Comparison of ENCODE assay signal across 24 cellular contexts in genomic region chrX:39214380-39215126, GRCh38.
DNase-seq lines count a peak whose midpoint lies in the region; ATAC-seq, FAIRE-seq and TF ChIP-seq lines count a peak whose summit lies in the region.
"Had no signal": no experiment of that assay in that cellular context is flagged by ENCODE, and none has a peak within 500 bp of the region (broad histone marks: within the 10 kb centered on the region; RNA-seq: fewer than 3 reads in every experiment).

No MANE protein-coding gene starts in this region.

- TF ChIP-seq RAD21 in GM12878 (IDR thresholded peaks at IDR 0.05; ENCODE audit: insufficient read depth, low read depth, low read length): no peak

- H3K36me3 ChIP-seq in GM12878 (ENCODE audit: control insufficient read depth in 2 of 2, insufficient read depth in 2 of 2, low read length in 1 of 2) (no peaks in the 10 kb centered on the region), mucosa of descending colon (ENCODE audit: low read depth) (no peaks in the 10 kb centered on the region)

- H3K4me2 ChIP-seq in GM12878 (ENCODE audit: control insufficient read depth, insufficient read depth): no peak overlapping the region

- no peak for ATAC-seq in GM12878
- no peak for ATAC-seq in mucosa of descending colon

- RAD21 ChIA-PET in GM12878 (lab: Charles Lee; ENCODE audit: unreplicated experiment): interaction anchor here (0.8 kb wide), 1 partner anchor 18 kb away, joined by 5 read pairs; no protein-coding TSS in a partner anchor

- TF ChIP-seq POLR2A in GM12878 (IDR thresholded peaks at IDR 0.05; ENCODE audit: low read depth, low read length): no peak

- no peak overlapping the region for H3K27ac ChIP-seq in GM12878 (ENCODE audit: control insufficient read depth, insufficient read depth)
- H3K27ac ChIP-seq: HL-60 had no signal

- no peak for FAIRE-seq in GM12878 (lab: Jason Lieb, UNC)
- FAIRE-seq: G401.6 had no signal

- no TSS peak for BruUV-seq in GM12878 (replicated peaks; lab: Mats Ljungman, UMichigan)

- intact Hi-C loops in GM12878 (cut with micrococcal nuclease; ENCODE audit: unreplicated experiment) (no loop called here), mucosa of descending colon (cut with DNase I, micrococcal nuclease) (no loop called here)

- no peaks in the 10 kb centered on the region for H3K4me1 ChIP-seq in GM12878 (ENCODE audit: control insufficient read depth, insufficient read depth, low read length)
- H3K4me1 ChIP-seq in mucosa of descending colon (ENCODE audit: low read depth): no peaks in the 10 kb centered on the region

- POLR2A ChIA-PET in GM12878 (lab: Charles Lee): no interaction called here

- DNase-seq in Ammon's horn (ENCODE audit: low spot score) (peak; percentile 64), GM12878 (ENCODE audit: low read depth, low spot score) (no peak), hypothalamus (lab: John Stamatoyannopoulos, UW) (peak in 34 of 51 donors; percentile 0 to 55 (median 10)), pons (ENCODE audit: low spot score) (peak; percentile 73), mucosa of descending colon (no peak), OCI-M2 (lab: John Stamatoyannopoulos, UW; ENCODE audit: unreplicated experiment) (no peak), G401 (ENCODE audit: low spot score) (no peak), foreskin fibroblast (no peak)
- DNase-seq: 8988T; CD4-positive, CD25-positive, alpha-beta regulatory T cell; COR-L47; DMS 273 treated with DMSO at 0.1 percent for 48 hours; DND-41; H9; Kasumi-1; MM.1S; NCI-H1092; NCI-H146; NCI-H2029 treated with DMSO at 0.1 percent for 48 hours; NCI-H748 treated with DMSO at 0.1 percent for 48 hours; NK-92 treated with Interleukin-12 subunit alpha and Interleukin-12 subunit beta, amount 100 ng/mL, for 24 hours; Right ventricle myocardium superior had no signal

- H3K9ac ChIP-seq in GM12878 (ENCODE audit: control insufficient read depth, insufficient read depth, low read length): no peak overlapping the region

- WGBS in GM12878 (ENCODE audit: insufficient coverage, insufficient replicate concordance, low lambda C conversion rate, missing lambda C conversion rate): 8% methylated on average over 3 of the region's 4 CpGs

- TF ChIP-seq EP300 in GM12878 (IDR thresholded peaks at IDR 0.05; ENCODE audit: borderline replicate concordance in 1 of 2, control insufficient read depth in 1 of 2, low read depth in 2 of 2, low read length in 2 of 2): no peak

- TF ChIP-seq CTCF in GM12878 (IDR thresholded peaks at IDR 0.05 in 2 of 3, conservative IDR thresholded peaks at IDR 0.05 in 1 of 3; ENCODE audit: control insufficient read depth in 2 of 3, extremely low read depth in 1 of 3, insufficient read depth in 1 of 3, low read depth in 3 of 3, low read length in 3 of 3): no peak
- TF ChIP-seq CTCF in mucosa of descending colon (IDR thresholded peaks at IDR 0.05): no peak
- TF ChIP-seq CTCF in foreskin fibroblast (IDR thresholded peaks at IDR 0.05; ENCODE audit: low read depth, low read length): no peak

- in situ Hi-C loops in GM12878 (cut with MboI) (no loop called here), G401 (cut with HindIII; ENCODE audit: low sequenced_read_pairs) (no loop called here)

- H2AFZ ChIP-seq in GM12878 (ENCODE audit: control insufficient read depth, low read depth, low read length): no peak overlapping the region

- CTCF ChIA-PET in GM12878 (lab: Yijun Ruan, JAX): no interaction called here

- no peak overlapping the region for H3K4me3 ChIP-seq in GM12878
- H3K4me3 ChIP-seq in mucosa of descending colon: no peak overlapping the region
- H3K4me3 ChIP-seq in foreskin fibroblast (ENCODE audit: low read depth in 1 of 2, low read length in 2 of 2): no peak overlapping the region

- H3K79me2 ChIP-seq in GM12878 (ENCODE audit: control insufficient read depth, insufficient read depth, low read length): no peaks in the 10 kb centered on the region

- peaks cover 0 to 2% of the 10 kb centered on the region in 2 experiments; a peak in 1 of 4 replicates for H3K27me3 ChIP-seq in GM12878 (replicated peaks in 1 of 2; ENCODE audit: control insufficient read depth in 2 of 2, insufficient read depth in 2 of 2, low read length in 1 of 2)

- no peaks in the 10 kb centered on the region for H4K20me1 ChIP-seq in GM12878 (ENCODE audit: control insufficient read depth, insufficient read depth)

- SMC1A ChIA-PET in GM12878 (lab: Charles Lee; ENCODE audit: uncharacterized antibody, unreplicated experiment): interaction anchor here (2.1 kb wide), 1 partner anchor 25 kb away, joined by 7 read pairs; no protein-coding TSS in a partner anchor

- H3K9me3 ChIP-seq in GM12878 (replicated peaks; ENCODE audit: control insufficient read depth, insufficient read depth, low read length) (no peaks in the 10 kb centered on the region), mucosa of descending colon (no peaks in the 10 kb centered on the region)

TF ChIP-seq in GM12878, 131 proteins besides CTCF, POLR2A, EP300 and RAD21:
- no peak for TF ChIP-seq BHLHE40 (IDR thresholded peaks at IDR 0.05; ENCODE audit: borderline replicate concordance in 1 of 2, low read depth in 2 of 2, low read length in 1 of 2)
- peak; percentile 92 for TF ChIP-seq ZNF24 (IDR thresholded peaks at IDR 0.05)
- no peak for TF ChIP-seq IRF3 (IDR thresholded peaks at IDR 0.05)

Comparison
In these comparisons a context has a peak if more than half of its experiments do, and no peak if none do; other contexts are left out.
1. DNase-seq: peak in Ammon's horn (single experiment), hypothalamus (34 of 51) and pons (single experiment); none in GM12878 (single experiment), mucosa of descending colon (0 of 3), OCI-M2 (single experiment), G401 (single experiment) and foreskin fibroblast (0 of 2).